In genomic region chr16:29996773-29997250, GRCh38 we compare ENCODE assay signal across 8 cellular contexts. TPM values are rescaled to one million over a fixed set of nuclear protein-coding genes. Genes with fewer than 3 reads are reported as not detected.
DNase-seq lines count a peak whose midpoint lies in the region; ATAC-seq, FAIRE-seq and TF ChIP-seq lines count a peak whose summit lies in the region.

No MANE protein-coding gene starts in this region.

- H3K27ac Mint-ChIP-seq in mesothelial cell of epicardium = peak overlapping the region; percentile 98

- peak overlapping the region; percentile 94 for H3K4me2 ChIP-seq in A549

- H3K27ac ChIP-seq in A549 (peak overlapping the region; percentile 94 to 97), HL-60 (replicated peaks) (peak overlapping the region; percentile 99), body of pancreas (peak overlapping the region in 1 of 4 donors; percentile 89)

- POLR2A ChIA-PET in A549 (lab: Yijun Ruan, JAX) = no interaction called here

- no peak for DNase-seq in A549 (ENCODE audit: low read depth in 1 of 2, low spot score in 1 of 2)
- no peak for DNase-seq in HL-60 (ENCODE audit: low read depth in 1 of 2, low spot score in 1 of 2)
- no peak for DNase-seq in body of pancreas
- no peak for DNase-seq in mesothelial cell of epicardium (ENCODE audit: low spot score in 2 of 2, unreplicated experiment in 2 of 2)
- DNase-seq in RPMI8226 = no peak
- DNase-seq in DMS53 treated with DMSO at 0.1 percent for 48 hours (lab: John Stamatoyannopoulos, UW; ENCODE audit: unreplicated experiment) = no peak
- DNase-seq in erythroblast (lab: John Stamatoyannopoulos, UW) = no peak
- DNase-seq in HTR-8/SVneo (ENCODE audit: insufficient read length, low spot score) = no peak

- no peaks in the 10 kb centered on the region for H3K27me3 Mint-ChIP-seq in mesothelial cell of epicardium (ENCODE audit: low read depth)

- H3K4me3 ChIP-seq in A549 (peak overlapping the region; percentile 89), HL-60 (replicated peaks; ENCODE audit: insufficient read depth, low read length) (peak overlapping the region; percentile 90), body of pancreas (peak overlapping the region; percentile 76 to 79)

- H3K9me3 ChIP-seq in A549 = no peaks in the 10 kb centered on the region
- H3K9me3 ChIP-seq in body of pancreas = no peaks in the 10 kb centered on the region

- no peak for TF ChIP-seq EP300 in A549 (IDR thresholded peaks at IDR 0.05)

- intact Hi-C loops in body of pancreas (cut with DNase I) = no loop called here

- WGBS in A549 (ENCODE audit: missing lambda C conversion rate) = 43% methylated on average over 8 of the region's 8 CpGs
- 23 to 28% methylated on average over 8 of the region's 8 CpGs for WGBS in body of pancreas, 2 donors

- ATAC-seq in A549 (peak; percentile 7 to 8; a peak in 3 of 6 replicates), body of pancreas (no peak)

- peaks cover 20% of the 10 kb centered on the region for H3K4me1 Mint-ChIP-seq in mesothelial cell of epicardium

- FAIRE-seq in A549 (lab: Jason Lieb, UNC) (no peak), HTR-8/SVneo (lab: Jason Lieb, UNC) (no peak)

- no peak for TF ChIP-seq CTCF in A549 (IDR thresholded peaks at IDR 0.05)
- TF ChIP-seq CTCF in HL-60 (IDR thresholded peaks at IDR 0.05; ENCODE audit: insufficient read depth, low read length) = no peak
- no peak for TF ChIP-seq CTCF in body of pancreas (IDR thresholded peaks at IDR 0.05)
- TF ChIP-seq CTCF in mesothelial cell of epicardium (IDR thresholded peaks at IDR 0.05; ENCODE audit: unreplicated experiment) = no peak

- peaks cover 14% of the 10 kb centered on the region for H3K4me1 ChIP-seq in A549
- peaks cover 26% of the 10 kb centered on the region for H3K4me1 ChIP-seq in body of pancreas

- no peaks in the 10 kb centered on the region for H3K9me3 Mint-ChIP-seq in mesothelial cell of epicardium

- TF ChIP-seq RAD21 in A549 (conservative IDR thresholded peaks at IDR 0.05 in 1 of 2, IDR thresholded peaks at IDR 0.05 in 1 of 2) = no peak

- H3K36me3 Mint-ChIP-seq in mesothelial cell of epicardium = peaks cover 1% of the 10 kb centered on the region

- CTCF ChIA-PET in A549 (lab: Yijun Ruan, JAX) = interaction anchor here (0.7 to 6.3 kb wide), 5 partner anchors 9 to 148 kb away, joined by 3 to 39 read pairs (median 3); partner anchors contain the start of gene CDIPT

- TF ChIP-seq POLR2A in A549 (IDR thresholded peaks at IDR 0.05; ENCODE audit: low read length) = no peak
- TF ChIP-seq POLR2A in body of pancreas (IDR thresholded peaks at IDR 0.05) = no peak
- TF ChIP-seq POLR2A in erythroblast (IDR thresholded peaks at IDR 0.05; ENCODE audit: low read length) = no peak

- H3K27me3 ChIP-seq in HL-60 (ENCODE audit: insufficient read depth, poor library complexity, severe bottlenecking) = no peaks in the 10 kb centered on the region
- no peaks in the 10 kb centered on the region for H3K27me3 ChIP-seq in body of pancreas

- peaks cover 0 to 2% of the 10 kb centered on the region in 2 donors for H3K36me3 ChIP-seq in body of pancreas (replicated peaks in 1 of 2; ENCODE audit: insufficient read depth in 1 of 2, low read depth in 2 of 2)

- H3K4me3 Mint-ChIP-seq in mesothelial cell of epicardium = peak overlapping the region; percentile 99

TF ChIP-seq in A549, 52 proteins besides CTCF, POLR2A, EP300 and RAD21:
- TF ChIP-seq RCOR1 (IDR thresholded peaks at IDR 0.05; ENCODE audit: low read depth, low read length) (no peak), RNF2 (IDR thresholded peaks at IDR 0.05; ENCODE audit: borderline replicate concordance, low read depth) (no peak), CEBPB (IDR thresholded peaks at IDR 0.05) (no peak), EHMT2 (IDR thresholded peaks at IDR 0.05; ENCODE audit: low read depth) (no peak), HEYL (CRISPR knock-in tag; IDR thresholded peaks at IDR 0.05) (no peak), PHF8 (IDR thresholded peaks at IDR 0.05; ENCODE audit: borderline replicate concordance, low read depth) (no peak), ATOH8 (CRISPR knock-in tag; IDR thresholded peaks at IDR 0.05; ENCODE audit: low read depth) (no peak), GATA3 (IDR thresholded peaks at IDR 0.05; ENCODE audit: borderline replicate concordance) (no peak), ZSCAN20 (CRISPR knock-in tag; IDR thresholded peaks at IDR 0.05) (no peak), BCL3 (IDR thresholded peaks at IDR 0.05) (no peak), USF2 (IDR thresholded peaks at IDR 0.05) (no peak), HDAC2 (IDR thresholded peaks at IDR 0.05) (no peak), FOSL2 (IDR thresholded peaks at IDR 0.05) (no peak), FOSL2 (CRISPR knock-in tag; IDR thresholded peaks at IDR 0.05) (no peak), RARB (CRISPR knock-in tag; IDR thresholded peaks at IDR 0.05) (no peak), SREBF2 (IDR thresholded peaks at IDR 0.05) (no peak)
TF ChIP-seq in A549: peak in this region for 0.

RNA-seq across cellular contexts. Expression of gene INO80E, which starts 0.8 kb away (rescaled TPM):
- polyA plus RNA-seq in A549 (2011; rRNA removed) (33.1 and 41.3 TPM in 2 replicates), A549 (2017; fragmentation: RNase III; extraction: RNeasy Plus Mini Kit Qiagen cat#74134 plus additional on column Dnase treatment) (85.4 to 94.2 TPM (median 89.0 TPM) in 3 replicates)
- polyA plus RNA-seq in A549 (2012; cell fraction: cytosol; rRNA removed) = 42.7 and 42.8 TPM in 2 replicates
- 37.8 and 46.4 TPM in 2 replicates for polyA plus RNA-seq in A549 (2012; cell fraction: nucleus; rRNA removed)
- polyA minus RNA-seq in A549 (2011; rRNA and poly(A)+ RNA removed) = 11.3 and 12.0 TPM in 2 replicates
- total RNA-seq in body of pancreas (10 to 100 TPM; 28.3 to 54.5 TPM), mesothelial cell of epicardium (60.2 to 62.9 TPM (median 62.0 TPM) in 3 replicates)

RNA-seq across cellular contexts. Expression of gene HIRIP3, which starts 1.4 kb away (rescaled TPM):
- 11.5 and 13.5 TPM in 2 replicates for polyA plus RNA-seq in A549 (2011; rRNA removed)
- polyA plus RNA-seq in A549 (2012; cell fraction: cytosol; rRNA removed) = 24.3 and 24.9 TPM in 2 replicates
- 17.8 TPM in 2 replicates for polyA plus RNA-seq in A549 (2012; cell fraction: nucleus; rRNA removed)
- polyA plus RNA-seq in A549 (2017; fragmentation: RNase III; extraction: RNeasy Plus Mini Kit Qiagen cat#74134 plus additional on column Dnase treatment) = 16.7 to 19.5 TPM (median 17.0 TPM) in 3 replicates
- polyA minus RNA-seq in A549 (2011; rRNA and poly(A)+ RNA removed) = 7.3 and 8.4 TPM in 2 replicates
- 10 to 100 TPM; 11.2 to 17.1 TPM for total RNA-seq in body of pancreas
- total RNA-seq in mesothelial cell of epicardium = 8.6 to 10.9 TPM (median 9.7 TPM) in 3 replicates

RNA-seq across cellular contexts. Expression of gene DOC2A, which starts 14.0 kb away (rescaled TPM):
- polyA plus RNA-seq in A549 (2011; rRNA removed) = 2.5 and 3.4 TPM in 2 replicates
- 6.4 and 6.9 TPM in 2 replicates for polyA plus RNA-seq in A549 (2012; cell fraction: cytosol; rRNA removed)
- 42.3 and 48.7 TPM in 2 replicates for polyA plus RNA-seq in A549 (2012; cell fraction: nucleus; rRNA removed)
- polyA plus RNA-seq in A549 (2017; fragmentation: RNase III; extraction: RNeasy Plus Mini Kit Qiagen cat#74134 plus additional on column Dnase treatment) = 4.6 to 6.7 TPM (median 5.5 TPM) in 3 replicates
- 2.0 and 5.1 TPM in 2 replicates for polyA minus RNA-seq in A549 (2011; rRNA and poly(A)+ RNA removed)
- total RNA-seq in body of pancreas = under 1 TPM in 1 of 2 donors, not detected in 1; 0.78 TPM
- 5.3 to 6.4 TPM (median 5.7 TPM) in 3 replicates for total RNA-seq in mesothelial cell of epicardium

RNA-seq across cellular contexts. Expression of gene TAOK2, which starts 23.1 kb away (rescaled TPM):
- polyA plus RNA-seq in A549 (2011; rRNA removed) (13.7 TPM in 2 replicates), A549 (2017; fragmentation: RNase III; extraction: RNeasy Plus Mini Kit Qiagen cat#74134 plus additional on column Dnase treatment) (28.2 to 30.8 TPM (median 30.7 TPM) in 3 replicates)
- 16.9 and 20.1 TPM in 2 replicates for polyA plus RNA-seq in A549 (2012; cell fraction: cytosol; rRNA removed)
- 55.5 and 72.3 TPM in 2 replicates for polyA plus RNA-seq in A549 (2012; cell fraction: nucleus; rRNA removed)
- 20.2 and 20.6 TPM in 2 replicates for polyA minus RNA-seq in A549 (2011; rRNA and poly(A)+ RNA removed)
- total RNA-seq in body of pancreas (10 to 100 TPM; 31.1 to 58.3 TPM), mesothelial cell of epicardium (47.3 to 51.3 TPM (median 48.3 TPM) in 3 replicates)

RNA-seq across cellular contexts. Expression of gene C16orf92, which starts 26.2 kb away (rescaled TPM):
- polyA plus RNA-seq in A549 (2011; rRNA removed) = not detected in 2 replicates
- not detected in 2 replicates for polyA plus RNA-seq in A549 (2012; cell fraction: cytosol; rRNA removed)
- polyA plus RNA-seq in A549 (2012; cell fraction: nucleus; rRNA removed) = not detected in 2 replicates
- not detected in 3 replicates for polyA plus RNA-seq in A549 (2017; fragmentation: RNase III; extraction: RNeasy Plus Mini Kit Qiagen cat#74134 plus additional on column Dnase treatment)
- polyA minus RNA-seq in A549 (2011; rRNA and poly(A)+ RNA removed) = not detected in 2 replicates
- total RNA-seq in body of pancreas = not detected
- not detected in 3 replicates for total RNA-seq in mesothelial cell of epicardium
